1 cellular context compared by ENCODE assay signal in the genomic region with DNA sequence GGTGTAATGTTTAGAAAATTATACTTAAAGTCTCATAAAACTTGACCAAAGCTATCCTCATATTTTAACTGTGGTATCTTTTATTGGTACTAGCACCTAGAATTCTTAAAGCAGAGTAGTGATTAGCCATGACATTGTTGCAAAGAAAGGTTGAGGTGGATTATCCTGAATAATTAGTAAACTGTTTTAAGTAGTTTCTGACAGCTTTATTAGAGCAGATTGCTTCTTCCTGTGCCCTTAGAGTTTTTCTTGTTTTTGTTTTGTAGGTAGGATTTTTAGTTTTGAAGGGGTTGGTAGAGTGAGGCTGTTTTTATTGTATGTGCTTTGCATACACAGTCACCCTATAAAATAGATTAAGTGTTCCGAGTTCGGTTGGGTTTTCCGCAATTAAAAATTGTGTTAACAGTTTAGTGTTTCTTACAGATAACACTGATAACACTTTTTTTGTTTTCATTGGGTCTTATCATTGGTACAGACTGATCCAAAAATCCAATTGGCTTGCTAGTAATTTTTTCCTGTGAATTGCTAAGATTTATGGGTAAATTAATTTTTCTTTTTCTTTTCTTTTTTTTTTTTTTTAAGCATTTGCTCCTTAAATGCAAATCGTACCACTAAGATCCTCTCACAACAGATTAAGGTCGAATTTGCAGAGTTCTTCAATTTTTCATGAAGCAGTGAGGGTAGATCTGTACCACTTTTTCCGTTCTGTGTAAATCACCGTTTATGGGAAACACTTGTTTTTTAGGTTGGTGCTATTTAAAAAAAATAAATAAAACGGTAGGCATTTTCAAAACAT.
TF ChIP-seq lines count a peak whose summit lies in the region.

No MANE protein-coding gene starts in this region.

TF ChIP-seq in liver, 16 proteins besides CTCF, POLR2A, EP300 and RAD21 (continued from another document):
- TF ChIP-seq TAF1 (conservative IDR thresholded peaks at IDR 0.05) (no peak), HNF4G (IDR thresholded peaks at IDR 0.05) (no peak), GABPA (IDR thresholded peaks at IDR 0.05 in 1 of 2, conservative IDR thresholded peaks at IDR 0.05 in 1 of 2) (no peak), REST (IDR thresholded peaks at IDR 0.05) (no peak), YY1 (IDR thresholded peaks at IDR 0.05) (no peak)
